ENCODE assay signal across 8 cellular contexts in genomic region chr6:30647802-30648460, GRCh38. TPM values are rescaled to one million over a fixed set of nuclear protein-coding genes. Genes with fewer than 3 reads are reported as not detected.
A peak's percentile ranks its signal among the peaks of the same experiment; 100 is the strongest.
DNase-seq lines count a peak whose midpoint lies in the region; ATAC-seq, FAIRE-seq and TF ChIP-seq lines count a peak whose summit lies in the region.

No MANE protein-coding gene starts in this region.

- peaks cover 33% of the 10 kb centered on the region for H3K4me1 Mint-ChIP-seq in activated CD8-positive, alpha-beta T cell treated with anti-CD3 and anti-CD28 coated beads, Interleukin-2, amount 10 ng/mL, durations not matched to agents 7 days and 5 days (ENCODE audit: low read depth)

- DNase-seq in DMS53 treated with DMSO at 0.1 percent for 48 hours (lab: John Stamatoyannopoulos, UW; ENCODE audit: unreplicated experiment) (peak; percentile 50), right atrium auricular region (ENCODE audit: low spot score) (peak; percentile 64), gastrocnemius medialis (peak in 1 of 2 donors; percentile 66), KG1 (lab: John Stamatoyannopoulos, UW) (no peak), NOMO-1 treated with DMSO at 0.1 percent for 48 hours (lab: John Stamatoyannopoulos, UW; ENCODE audit: unreplicated experiment) (no peak), urothelium cell line (ENCODE audit: low spot score) (no peak)
- no peak for DNase-seq in activated CD8-positive, alpha-beta T cell treated with anti-CD3 and anti-CD28 coated beads, Interleukin-2, amount 10 ng/mL, durations not matched to agents 7 days and 5 days

- H3K9ac ChIP-seq in HUES48 (ENCODE audit: low read depth, low read length), result peak overlapping the region; percentile 92

- H3K4me1 ChIP-seq in HUES48 (ENCODE audit: control insufficient read depth, insufficient read depth, low read length) (peaks cover 7% of the 10 kb centered on the region), right atrium auricular region (peaks cover 0 to 19% of the 10 kb centered on the region in 2 donors), gastrocnemius medialis (peaks cover 11 to 15% of the 10 kb centered on the region in 2 donors)

- peak overlapping the region; percentile 92 for H3K27ac ChIP-seq in HUES48 (ENCODE audit: low read depth, low read length)
- peak overlapping the region; percentile 96 to 99 for H3K27ac ChIP-seq in right atrium auricular region
- peak overlapping the region; percentile 97 to 100 (median 98) for H3K27ac ChIP-seq in gastrocnemius medialis

- peak overlapping the region; percentile 93 for H3K27ac Mint-ChIP-seq in activated CD8-positive, alpha-beta T cell treated with anti-CD3 and anti-CD28 coated beads, Interleukin-2, amount 10 ng/mL, durations not matched to agents 7 days and 5 days

- POLR2A ChIA-PET in activated CD8-positive, alpha-beta T cell treated with anti-CD3 and anti-CD28 coated beads, Interleukin-2, amount 10 ng/mL, durations not matched to agents 7 days and 5 days (lab: Charles Lee), result interaction anchor here (0.7 to 1.5 kb wide), 4 partner anchors 11 to 37 kb away, joined by 3 to 4 read pairs (median 3); no protein-coding TSS in a partner anchor

- in situ Hi-C loops in gastrocnemius medialis (cut with MboI; ENCODE audit: low sequenced_read_pairs in 4 of 4), result no loop called here

- no peaks in the 10 kb centered on the region for H3K27me3 ChIP-seq in HUES48 (ENCODE audit: control insufficient read depth, insufficient read depth, low read length)
- no peaks in the 10 kb centered on the region for H3K27me3 ChIP-seq in right atrium auricular region
- H3K27me3 ChIP-seq in gastrocnemius medialis, result no peaks in the 10 kb centered on the region

- H3K9me3 ChIP-seq in HUES48 (ENCODE audit: control insufficient read depth, insufficient read depth, low read length), result no peaks in the 10 kb centered on the region
- no peaks in the 10 kb centered on the region for H3K9me3 ChIP-seq in right atrium auricular region
- no peaks in the 10 kb centered on the region for H3K9me3 ChIP-seq in gastrocnemius medialis

- no peak for TF ChIP-seq POLR2A in gastrocnemius medialis (IDR thresholded peaks at IDR 0.05)

- H3K36me3 Mint-ChIP-seq in activated CD8-positive, alpha-beta T cell treated with anti-CD3 and anti-CD28 coated beads, Interleukin-2, amount 10 ng/mL, durations not matched to agents 7 days and 5 days (ENCODE audit: low read depth), result peaks cover 39% of the 10 kb centered on the region

- CTCF ChIA-PET in activated CD8-positive, alpha-beta T cell treated with anti-CD3 and anti-CD28 coated beads, Interleukin-2, amount 10 ng/mL, durations not matched to agents 7 days and 5 days (lab: Charles Lee), result interaction anchor here (0.8 to 1.5 kb wide), 6 partner anchors 18 to 439 kb away, joined by 3 to 4 read pairs (median 3); partner anchors contain the start of genes MRPS18B and PPP1R10

- TF ChIP-seq CTCF in right atrium auricular region (IDR thresholded peaks at IDR 0.05), result no peak
- no peak for TF ChIP-seq CTCF in gastrocnemius medialis (IDR thresholded peaks at IDR 0.05 in 4 of 5, conservative IDR thresholded peaks at IDR 0.05 in 1 of 5)

- no peak for FAIRE-seq in urothelium cell line (lab: Jason Lieb, UNC)

- peaks cover 54% of the 10 kb centered on the region for H3K36me3 ChIP-seq in HUES48 (ENCODE audit: control insufficient read depth, insufficient read depth, low read length)
- peaks cover 22% of the 10 kb centered on the region for H3K36me3 ChIP-seq in right atrium auricular region
- peaks cover 0 to 31% of the 10 kb centered on the region in 2 donors for H3K36me3 ChIP-seq in gastrocnemius medialis

- ATAC-seq in activated CD8-positive, alpha-beta T cell treated with anti-CD3 and anti-CD28 coated beads, Interleukin-2, amount 10 ng/mL, durations not matched to agents 7 days and 5 days, result no peak
- no peak for ATAC-seq in gastrocnemius medialis

- no peaks in the 10 kb centered on the region for H3K27me3 Mint-ChIP-seq in activated CD8-positive, alpha-beta T cell treated with anti-CD3 and anti-CD28 coated beads, Interleukin-2, amount 10 ng/mL, durations not matched to agents 7 days and 5 days (ENCODE audit: low read depth)

- peak overlapping the region; percentile 91 for H3K4me3 Mint-ChIP-seq in activated CD8-positive, alpha-beta T cell treated with anti-CD3 and anti-CD28 coated beads, Interleukin-2, amount 10 ng/mL, durations not matched to agents 7 days and 5 days

- intact Hi-C loops in gastrocnemius medialis (cut with DNase I; ENCODE audit: low total_unique reads), result loop anchor here (1.0 kb wide), 1 partner anchor 25 kb away; the partner anchor contains the start of gene DHX16

- H3K4me3 ChIP-seq in HUES48 (ENCODE audit: low read depth, low read length) (peak overlapping the region; percentile 99), right atrium auricular region (peak overlapping the region; percentile 97 to 100), gastrocnemius medialis (peak overlapping the region; percentile 84 to 100 (median 92))

- no peaks in the 10 kb centered on the region for H3K9me3 Mint-ChIP-seq in activated CD8-positive, alpha-beta T cell treated with anti-CD3 and anti-CD28 coated beads, Interleukin-2, amount 10 ng/mL, durations not matched to agents 7 days and 5 days (ENCODE audit: insufficient read depth)

RNA-seq across cellular contexts. Expression of gene C6orf136, which starts 1.0 kb away (rescaled TPM):
- total RNA-seq in activated CD8-positive, alpha-beta T cell treated with anti-CD3 and anti-CD28 coated beads, Interleukin-2, amount 10 ng/mL, durations not matched to agents 7 days and 5 days, result 10 to 100 TPM; 31.6 to 40.1 TPM
- total RNA-seq in right atrium auricular region, result 10 to 100 TPM; 28.3 to 29.4 TPM
- total RNA-seq in gastrocnemius medialis, result 10 to 100 TPM; 11.2 to 24.9 (median 19.8) TPM

RNA-seq across cellular contexts. Expression of gene ATAT1, which starts 21.3 kb away (rescaled TPM):
- total RNA-seq in activated CD8-positive, alpha-beta T cell treated with anti-CD3 and anti-CD28 coated beads, Interleukin-2, amount 10 ng/mL, durations not matched to agents 7 days and 5 days, result 10 to 100 TPM in 1 of 2 experiments, 1 to 10 TPM in 1; 10.0 to 10.5 TPM
- total RNA-seq in right atrium auricular region (1 to 10 TPM; 1.6 to 1.8 TPM), gastrocnemius medialis (1 to 10 TPM in 2 of 4 donors, under 1 TPM in 2; 0.73 to 7.8 (median 1.7) TPM)

RNA-seq across cellular contexts. Expression of gene DHX16, which starts 24.9 kb away (rescaled TPM):
- total RNA-seq in activated CD8-positive, alpha-beta T cell treated with anti-CD3 and anti-CD28 coated beads, Interleukin-2, amount 10 ng/mL, durations not matched to agents 7 days and 5 days, result 10 to 100 TPM; 38.5 to 41.0 TPM
- total RNA-seq in right atrium auricular region (10 to 100 TPM; 13.7 to 23.6 TPM), gastrocnemius medialis (10 to 100 TPM; 39.1 to 74.8 (median 49.4) TPM)

RNA-seq across cellular contexts. Expression of gene MRPS18B, which starts 30.3 kb away (rescaled TPM):
- 10 to 100 TPM; 43.2 to 43.6 TPM for total RNA-seq in activated CD8-positive, alpha-beta T cell treated with anti-CD3 and anti-CD28 coated beads, Interleukin-2, amount 10 ng/mL, durations not matched to agents 7 days and 5 days
- total RNA-seq in right atrium auricular region, result 10 to 100 TPM; 65.6 to 87.7 TPM
- 100 to 1,000 TPM; 155 to 211 (median 167) TPM for total RNA-seq in gastrocnemius medialis

RNA-seq across cellular contexts. Expression of gene PPP1R10, which starts 30.9 kb away (rescaled TPM):
- 10 to 100 TPM; 92.8 to 99.7 TPM for total RNA-seq in activated CD8-positive, alpha-beta T cell treated with anti-CD3 and anti-CD28 coated beads, Interleukin-2, amount 10 ng/mL, durations not matched to agents 7 days and 5 days
- total RNA-seq in right atrium auricular region (10 to 100 TPM; 18.4 to 20.6 TPM), gastrocnemius medialis (10 to 100 TPM; 24.1 to 31.5 (median 27.0) TPM)

Comparison
In these comparisons a context has a peak if more than half of its experiments do, and no peak if none do; other contexts are left out.
1. DNase-seq: peak in DMS53 treated with DMSO at 0.1 percent for 48 hours (single experiment) and right atrium auricular region (single experiment); none in activated CD8-positive, alpha-beta T cell treated with anti-CD3 and anti-CD28 coated beads, Interleukin-2, amount 10 ng/mL, durations not matched to agents 7 days and 5 days (single experiment), KG1 (single experiment), NOMO-1 treated with DMSO at 0.1 percent for 48 hours (single experiment) and urothelium cell line (single experiment).
2. Peak in every context shown above with its lines, with median percentiles within 50 percentile points of each other: H3K27ac ChIP-seq and H3K4me3 ChIP-seq.